Comparison of ENCODE assay signal across 1 cellular context in the genomic region with DNA sequence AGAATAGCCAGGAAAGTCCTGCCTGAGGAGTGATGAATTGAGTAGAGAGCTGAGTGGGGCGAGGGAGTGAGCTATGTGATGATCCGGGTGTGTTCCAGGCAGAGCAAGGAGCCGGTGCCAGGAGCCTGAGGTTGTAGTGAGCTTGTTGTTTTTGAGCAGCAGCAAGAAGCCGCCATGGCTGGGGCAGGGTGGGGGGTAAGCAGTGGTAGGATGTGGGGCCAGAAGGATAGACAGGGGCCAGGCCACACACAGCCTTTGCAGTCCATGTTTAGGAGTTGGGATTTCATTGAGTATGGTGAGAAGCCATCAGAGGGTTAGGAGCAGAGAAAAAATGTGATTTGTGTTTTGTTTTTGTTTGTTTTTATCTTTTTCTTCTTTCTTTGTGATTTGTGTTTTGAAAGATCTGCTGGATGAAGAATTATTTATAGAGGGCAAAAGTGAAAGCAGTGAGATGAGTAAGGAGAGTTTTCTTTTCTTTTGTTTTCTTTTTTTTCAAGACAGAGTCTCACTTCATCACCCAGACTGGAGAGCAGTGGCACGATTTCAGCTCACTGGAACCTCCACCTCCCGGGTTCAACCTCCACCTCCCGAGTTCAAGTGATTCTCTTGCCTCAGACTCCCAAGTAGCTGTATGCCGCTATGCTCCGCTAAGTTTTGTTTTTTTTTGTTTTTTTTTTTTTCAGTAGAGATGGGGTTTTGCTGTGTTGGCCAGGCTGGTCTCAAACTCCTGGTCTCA.
TF ChIP-seq lines count a peak whose summit lies in the region.

No MANE protein-coding gene starts in this region.

TF ChIP-seq in GM23338, 12 proteins besides CTCF, POLR2A, EP300 and RAD21 (continued from another document):
- TF ChIP-seq REST (IDR thresholded peaks at IDR 0.05; ENCODE audit: unreplicated experiment) (no peak), NANOG (IDR thresholded peaks at IDR 0.05; ENCODE audit: borderline replicate concordance) (no peak), JUNB (IDR thresholded peaks at IDR 0.05; ENCODE audit: unreplicated experiment) (no peak), EZH2phosphoT487 (IDR thresholded peaks at IDR 0.05; ENCODE audit: unreplicated experiment) (no peak), EZH2 (IDR thresholded peaks at IDR 0.05; ENCODE audit: low read depth, unreplicated experiment) (no peak)
